In the genomic region with DNA sequence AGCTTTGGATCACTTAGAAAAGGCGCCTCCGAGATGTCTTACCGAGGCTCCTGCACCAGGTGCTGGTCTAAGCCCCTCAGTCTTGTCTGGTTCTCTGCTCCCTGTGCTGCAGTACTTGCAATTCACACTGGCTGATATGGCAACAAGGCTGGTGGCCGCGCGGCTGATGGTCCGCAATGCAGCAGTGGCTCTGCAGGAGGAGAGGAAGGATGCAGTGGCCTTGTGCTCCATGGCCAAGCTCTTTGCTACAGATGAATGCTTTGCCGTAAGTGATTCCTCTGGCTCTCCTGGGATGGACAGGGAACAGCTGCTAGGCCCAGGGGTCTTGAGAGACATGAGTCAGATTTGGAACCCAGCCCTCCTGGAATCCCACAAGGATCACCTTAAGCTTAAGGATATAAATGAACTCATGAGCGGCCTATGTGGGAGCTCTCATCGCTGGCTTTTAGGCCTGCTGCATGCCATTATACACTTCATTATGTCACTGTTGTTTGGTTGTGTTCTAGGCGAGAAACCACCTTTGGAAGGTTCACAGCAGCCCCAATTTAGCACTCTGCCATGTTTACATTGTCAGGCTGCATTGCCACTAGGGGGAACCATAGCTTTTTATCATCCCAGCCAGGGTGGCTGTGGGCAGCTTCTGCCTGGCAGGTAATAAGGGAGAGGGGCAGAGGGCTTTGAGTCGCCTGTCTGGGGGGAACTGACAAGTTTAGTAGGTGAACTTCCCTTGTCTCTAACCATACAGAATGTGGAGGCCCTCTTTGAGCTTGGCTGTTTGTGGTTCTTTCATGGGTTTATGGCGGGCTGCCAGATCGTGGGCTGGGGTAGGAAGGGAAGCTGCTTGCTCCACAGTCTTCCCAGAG, we compare ENCODE assay signal across 9 cellular contexts.
DNase-seq lines count a peak whose midpoint lies in the region; ATAC-seq and TF ChIP-seq lines count a peak whose summit lies in the region.
"Had no signal": no experiment of that assay in that cellular context is flagged by ENCODE, and none has a peak within 500 bp of the region (broad histone marks: within the 10 kb centered on the region; RNA-seq: fewer than 3 reads in every experiment).

No MANE protein-coding gene starts in this region.

- no peak overlapping the region for H3K27ac ChIP-seq in C4-2B
- H3K27ac ChIP-seq: SK-N-MC had no signal

- DNase-seq in GM12864 (ENCODE audit: low read depth) (no peak), RKO (ENCODE audit: low spot score) (peak; percentile 34), choroid plexus epithelial cell (ENCODE audit: low read depth) (peak; percentile 45), retinal pigment epithelial cell (ENCODE audit: low read depth) (no peak), hippocampal formation (lab: John Stamatoyannopoulos, UW) (no peak), amniotic stem cell (lab: John Stamatoyannopoulos, UW) (no peak)

- no peak for ATAC-seq in GM18520 (IDR thresholded peaks at IDR 0.05; ENCODE audit: unreplicated experiment)

- TF ChIP-seq CTCF in C4-2B (conservative IDR thresholded peaks at IDR 0.05) (peak; percentile 83), GM12864 (IDR thresholded peaks at IDR 0.05; ENCODE audit: low read depth, low read length, missing control alignments) (peak; percentile 55), choroid plexus epithelial cell (conservative IDR thresholded peaks at IDR 0.05; ENCODE audit: low read depth, low read length) (peak; percentile 73), retinal pigment epithelial cell (conservative IDR thresholded peaks at IDR 0.05; ENCODE audit: low read depth, low read length) (peak; percentile 75)

- no peak overlapping the region for H3K4me3 ChIP-seq in GM12864 (ENCODE audit: low read depth, low read length)
- no peak overlapping the region for H3K4me3 ChIP-seq in choroid plexus epithelial cell (ENCODE audit: low read depth, low read length)
- no peak overlapping the region for H3K4me3 ChIP-seq in retinal pigment epithelial cell (ENCODE audit: low read length)
- H3K4me3 ChIP-seq: SK-N-MC had no signal

Comparison
In these comparisons a context has a peak if more than half of its experiments do, and no peak if none do; other contexts are left out.
1. DNase-seq: peak in RKO (single experiment) and choroid plexus epithelial cell (single experiment); none in GM12864 (single experiment), retinal pigment epithelial cell (single experiment), hippocampal formation (0 of 2) and amniotic stem cell (single experiment).
2. Peak in every context shown above with its lines, with median percentiles within 50 percentile points of each other: CTCF ChIP-seq.